In genomic region chr7:140390034-140390433, GRCh38 we compare ENCODE assay signal across 16 cellular contexts. TPM values are rescaled to one million over a fixed set of nuclear protein-coding genes. Genes with fewer than 3 reads are reported as not detected.
DNase-seq lines count a peak whose midpoint lies in the region; ATAC-seq and TF ChIP-seq lines count a peak whose summit lies in the region.
"Had no signal": no experiment of that assay in that cellular context is flagged by ENCODE, and none has a peak within 500 bp of the region (broad histone marks: within the 10 kb centered on the region; RNA-seq: fewer than 3 reads in every experiment).

No MANE protein-coding gene starts in this region.

- peak; percentile 9 for ATAC-seq in activated CD4-positive, alpha-beta T cell treated with anti-CD3 and anti-CD28 coated beads for 36 hours
- ATAC-seq in GM21737 (IDR thresholded peaks at IDR 0.05; ENCODE audit: unreplicated experiment) (peak; percentile 25), Panc1 (0 out of 2 replicates have a peak, but pooled peaks have one; percentile 29), GM18867 (IDR thresholded peaks at IDR 0.05; ENCODE audit: unreplicated experiment) (no peak)
- peak; percentile 36 to 53 for ATAC-seq in stimulated activated naive B cell treated with anti-CD40 and anti-IgM and Interleukin-4, amounts not matched to agents 10 μg/mL and 1 μg/mL and 100 μg/mL, for 72 hours (replicated peaks)

- no peaks in the 10 kb centered on the region for H3K9me3 ChIP-seq in Panc1 (ENCODE audit: control insufficient read depth, insufficient read depth, low read depth, low read length)

- BruUV-seq in Panc1 (replicated peaks; lab: Mats Ljungman, UMichigan), result no TSS peak

- DNase-seq in activated CD4-positive, alpha-beta T cell treated with anti-CD3 and anti-CD28 coated beads for 36 hours, result no peak
- no peak for DNase-seq in activated CD4-positive, alpha-beta T cell treated with anti-CD3 and anti-CD28 coated beads for 48 hours
- DNase-seq in Panc1 (ENCODE audit: low read depth, low spot score) (no peak), DMS53 treated with DMSO at 0.1 percent for 48 hours (lab: John Stamatoyannopoulos, UW; ENCODE audit: unreplicated experiment) (no peak), NCI-H510A (lab: John Stamatoyannopoulos, UW) (no peak)
- DNase-seq in stimulated activated naive B cell treated with anti-CD40 and anti-IgM and Interleukin-4, amounts not matched to agents 10 μg/mL and 1 μg/mL and 100 μg/mL, for 72 hours, result peak; percentile 31
- DNase-seq: CD8-positive, alpha-beta memory T cell; GDM1; H7; Right ventricle myocardium superior; T1000 had no signal

- no peaks in the 10 kb centered on the region for H3K9me3 Mint-ChIP-seq in activated CD4-positive, alpha-beta T cell treated with anti-CD3 and anti-CD28 coated beads for 36 hours (ENCODE audit: low read depth)
- no peaks in the 10 kb centered on the region for H3K9me3 Mint-ChIP-seq in stimulated activated naive B cell treated with anti-CD40 and anti-IgM and Interleukin-4, amounts not matched to agents 10 μg/mL and 1 μg/mL and 100 μg/mL, for 72 hours
- H3K9me3 Mint-ChIP-seq: CD8-positive, alpha-beta memory T cell; neural crest cell had no signal

- H3K4me3 Mint-ChIP-seq in activated CD4-positive, alpha-beta T cell treated with anti-CD3 and anti-CD28 coated beads for 36 hours, result no peak overlapping the region
- H3K4me3 Mint-ChIP-seq in stimulated activated naive B cell treated with anti-CD40 and anti-IgM and Interleukin-4, amounts not matched to agents 10 μg/mL and 1 μg/mL and 100 μg/mL, for 72 hours, result no peak overlapping the region
- H3K4me3 Mint-ChIP-seq: CD8-positive, alpha-beta memory T cell; neural crest cell had no signal

- no peak overlapping the region for H3K27ac Mint-ChIP-seq in activated CD4-positive, alpha-beta T cell treated with anti-CD3 and anti-CD28 coated beads for 36 hours
- H3K27ac Mint-ChIP-seq in stimulated activated naive B cell treated with anti-CD40 and anti-IgM and Interleukin-4, amounts not matched to agents 10 μg/mL and 1 μg/mL and 100 μg/mL, for 72 hours, result no peak overlapping the region

- H3K4me3 ChIP-seq in Panc1 (ENCODE audit: low read depth in 2 of 2, low read length in 2 of 2), result no peak overlapping the region

- peaks cover 9% of the 10 kb centered on the region for H3K4me1 Mint-ChIP-seq in activated CD4-positive, alpha-beta T cell treated with anti-CD3 and anti-CD28 coated beads for 36 hours
- peaks cover 6 to 7% of the 10 kb centered on the region in 2 donors for H3K4me1 Mint-ChIP-seq in stimulated activated naive B cell treated with anti-CD40 and anti-IgM and Interleukin-4, amounts not matched to agents 10 μg/mL and 1 μg/mL and 100 μg/mL, for 72 hours
- H3K4me1 Mint-ChIP-seq: neural crest cell had no signal

- no peaks in the 10 kb centered on the region for H3K27me3 ChIP-seq in Panc1 (ENCODE audit: control insufficient read depth, insufficient read depth, low read length)

- POLR2A ChIA-PET in activated CD4-positive, alpha-beta T cell treated with anti-CD3 and anti-CD28 coated beads for 36 hours (lab: Charles Lee), result interaction anchor here (0.7 to 3.8 kb wide), 2 partner anchors 11 to 13 kb away, joined by 3 to 30 read pairs; no protein-coding TSS in a partner anchor
- POLR2A ChIA-PET in Panc1 (lab: Charles Lee), result no interaction called here

- H3K4me1 ChIP-seq in Panc1 (ENCODE audit: control insufficient read depth, insufficient read depth, low read length), result no peaks in the 10 kb centered on the region

- CTCF ChIA-PET in activated CD4-positive, alpha-beta T cell treated with anti-CD3 and anti-CD28 coated beads for 36 hours (lab: Charles Lee), result interaction anchor here (0.7 to 1.8 kb wide), 4 partner anchors 8 to 12 kb away, joined by 3 to 7 read pairs (median 5); no protein-coding TSS in a partner anchor
- CTCF ChIA-PET in Panc1 (lab: Charles Lee), result interaction anchor here (0.6 kb wide), 1 partner anchor 85 kb away, joined by 3 read pairs; no protein-coding TSS in a partner anchor

- in situ Hi-C loops in Panc1 (cut with HindIII; ENCODE audit: low pct_unique_long_range_greater_than_20kb, low sequenced_read_pairs), result no loop called here

- H3K36me3 Mint-ChIP-seq in activated CD4-positive, alpha-beta T cell treated with anti-CD3 and anti-CD28 coated beads for 36 hours (ENCODE audit: low read depth), result peaks cover 16% of the 10 kb centered on the region
- H3K36me3 Mint-ChIP-seq in stimulated activated naive B cell treated with anti-CD40 and anti-IgM and Interleukin-4, amounts not matched to agents 10 μg/mL and 1 μg/mL and 100 μg/mL, for 72 hours, result peaks cover 0 to 5% of the 10 kb centered on the region in 2 donors

- no peak overlapping the region for H3K27ac ChIP-seq in Panc1 (ENCODE audit: low read length)
- H3K27ac ChIP-seq: 22Rv1 had no signal

- H3K27me3 Mint-ChIP-seq in activated CD4-positive, alpha-beta T cell treated with anti-CD3 and anti-CD28 coated beads for 36 hours, result no peaks in the 10 kb centered on the region
- H3K27me3 Mint-ChIP-seq in stimulated activated naive B cell treated with anti-CD40 and anti-IgM and Interleukin-4, amounts not matched to agents 10 μg/mL and 1 μg/mL and 100 μg/mL, for 72 hours, result no peaks in the 10 kb centered on the region
- H3K27me3 Mint-ChIP-seq: CD8-positive, alpha-beta memory T cell had no signal

- no peak for TF ChIP-seq CTCF in Panc1 (IDR thresholded peaks at IDR 0.05)

- H3K36me3 ChIP-seq in Panc1 (ENCODE audit: control insufficient read depth, insufficient read depth, low read length), result no peaks in the 10 kb centered on the region

- intact Hi-C loops in activated CD4-positive, alpha-beta T cell treated with anti-CD3 and anti-CD28 coated beads for 36 hours (cut with DNase I, micrococcal nuclease), result loop anchor here in 1 of 2 experiments (5.0 to 10.0 kb wide), 2 partner anchors 618 to 1165 kb away; partner anchors contain the start of gene AGK
- intact Hi-C loops in Panc1 (cut with micrococcal nuclease; ENCODE audit: unreplicated experiment), result no loop called here

RNA-seq across cellular contexts. Expression of gene SLC37A3, which starts 8.3 kb away (rescaled TPM):
- total RNA-seq in activated CD4-positive, alpha-beta T cell treated with anti-CD3 and anti-CD28 coated beads for 36 hours, result 10 to 100 TPM; 47.5 to 55.5 TPM
- total RNA-seq in Panc1 (2021; ENCODE audit: unreplicated experiment), result 57.8 TPM
- 42.9 TPM for polyA plus RNA-seq in Panc1 (2012; ENCODE audit: insufficient read length)

RNA-seq across cellular contexts. Expression of gene RAB19, which starts 13.8 kb away (rescaled TPM):
- total RNA-seq in activated CD4-positive, alpha-beta T cell treated with anti-CD3 and anti-CD28 coated beads for 36 hours, result 10 to 100 TPM; 11.3 to 12.8 TPM
- total RNA-seq in Panc1 (2021; ENCODE audit: unreplicated experiment), result 0.92 TPM
- not detected for polyA plus RNA-seq in Panc1 (2012; ENCODE audit: insufficient read length)
- total RNA-seq: M059J, neural crest cell, Right ventricle myocardium superior had no signal
